14 cellular contexts compared by ENCODE assay signal in genomic region chr11:132535830-132536229, GRCh38.
"Had no signal": no experiment of that assay in that cellular context is flagged by ENCODE, and none has a peak within 500 bp of the region (broad histone marks: within the 10 kb centered on the region; RNA-seq: fewer than 3 reads in every experiment).

No MANE protein-coding gene starts in this region.

- H3K27me3 ChIP-seq: brain microvascular endothelial cell, gastroesophageal sphincter, sigmoid colon, spleen had no signal

- FAIRE-seq: pancreas had no signal

- DNase-seq: activated CD4-positive, alpha-beta T cell treated with anti-CD3 and anti-CD28 coated beads, Interleukin-2, amount 10 ng/mL, durations not matched to agents 7 days and 5 days; activated CD8-positive, alpha-beta memory T cell treated with anti-CD3 and anti-CD28 coated beads, Interleukin-2, amount 50 U/mL, for 48 hours; activated gamma-delta T cell treated with Interleukin-2 at 50 U/mL for 16 hours; activated naive CD8-positive, alpha-beta T cell treated with anti-CD3 and anti-CD28 coated beads for 36 hours; activated T-cell treated with anti-CD3 and anti-CD28 coated beads, Interleukin-2, amount 50 U/mL, for 72 hours; anterior cingulate cortex; brain microvascular endothelial cell; left colon; naive B cell; pancreas; sigmoid colon; spleen; stimulated activated naive CD8-positive, alpha-beta T cell treated with anti-CD3 and anti-CD28 coated beads, Interleukin-15, amount 100 ng/mL, for 72 hours had no signal

- H3K36me3 ChIP-seq: brain microvascular endothelial cell, gastroesophageal sphincter, pancreas, sigmoid colon, spleen had no signal

- H3K4me3 ChIP-seq: gastroesophageal sphincter, pancreas, sigmoid colon, spleen had no signal

- ATAC-seq: activated T-cell treated with anti-CD3 and anti-CD28 coated beads, Interleukin-2, amount 50 U/mL, for 72 hours; gastroesophageal sphincter; left colon; pancreas; stimulated activated naive CD8-positive, alpha-beta T cell treated with anti-CD3 and anti-CD28 coated beads, Interleukin-15, amount 100 ng/mL, for 72 hours had no signal
